ENCODE assay signal across 20 cellular contexts in the genomic region with DNA sequence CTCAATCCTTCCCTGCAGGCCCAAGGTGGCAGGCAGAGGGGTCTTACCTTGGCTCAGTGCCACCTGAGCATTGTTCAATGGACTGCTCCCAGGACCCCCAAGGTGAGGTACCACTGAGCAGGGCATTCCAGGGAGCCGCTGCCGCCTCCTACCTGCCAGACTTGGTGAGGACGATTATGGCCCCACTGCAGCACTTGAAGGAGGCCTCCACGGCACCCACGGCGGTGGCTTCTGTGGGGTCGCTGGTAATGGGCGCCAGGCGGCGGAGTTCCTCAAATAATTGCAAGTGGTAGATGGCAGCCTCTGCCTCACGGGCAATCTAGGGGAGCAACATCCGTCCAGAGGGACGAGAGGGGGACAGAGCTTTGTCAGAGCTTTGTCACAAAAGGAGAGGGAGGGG. TPM values are rescaled to one million over a fixed set of nuclear protein-coding genes. Genes with fewer than 3 reads are reported as not detected.
DNase-seq lines count a peak whose midpoint lies in the region; ATAC-seq and TF ChIP-seq lines count a peak whose summit lies in the region.
"Had no signal": no experiment of that assay in that cellular context is flagged by ENCODE, and none has a peak within 500 bp of the region (broad histone marks: within the 10 kb centered on the region; RNA-seq: fewer than 3 reads in every experiment).

No MANE protein-coding gene starts in this region.

- H3K4me3 Mint-ChIP-seq in activated naive CD8-positive, alpha-beta T cell treated with anti-CD3 and anti-CD28 coated beads for 36 hours: no peak overlapping the region
- H3K4me3 Mint-ChIP-seq in activated naive CD8-positive, alpha-beta T cell treated with anti-CD3 and anti-CD28 coated beads, Interleukin-2, amount 50 U/mL, for 24 hours: no peak overlapping the region
- H3K4me3 Mint-ChIP-seq: CD4-positive, alpha-beta memory T cell; stimulated activated naive CD8-positive, alpha-beta T cell treated with anti-CD3 and anti-CD28 coated beads, Interleukin-15, amount 100 ng/mL, for 72 hours; T-cell; WTC11 had no signal

- no peaks in the 10 kb centered on the region for H3K9me3 ChIP-seq in stomach
- no peaks in the 10 kb centered on the region for H3K9me3 ChIP-seq in Peyer's patch
- H3K9me3 ChIP-seq: ascending aorta had no signal

- peaks cover 6% of the 10 kb centered on the region for H3K27me3 Mint-ChIP-seq in activated naive CD8-positive, alpha-beta T cell treated with anti-CD3 and anti-CD28 coated beads for 36 hours
- peaks cover 4% of the 10 kb centered on the region for H3K27me3 Mint-ChIP-seq in activated naive CD8-positive, alpha-beta T cell treated with anti-CD3 and anti-CD28 coated beads, Interleukin-2, amount 50 U/mL, for 24 hours
- H3K27me3 Mint-ChIP-seq: CD4-positive, alpha-beta memory T cell had no signal

- 89 to 95% (median 92%) methylated on average over 6 to 13 of the region's 13 CpGs for WGBS in stomach, 5 donors

- ATAC-seq in activated naive CD8-positive, alpha-beta T cell treated with anti-CD3 and anti-CD28 coated beads, Interleukin-2, amount 50 U/mL, for 24 hours: no peak
- ATAC-seq: stimulated activated naive CD8-positive, alpha-beta T cell treated with anti-CD3 and anti-CD28 coated beads, Interleukin-15, amount 100 ng/mL, for 72 hours; T-cell; WTC11 had no signal

- TF ChIP-seq EP300 in stomach (IDR thresholded peaks at IDR 0.05): no peak

- H3K4me1 ChIP-seq in stomach (peaks cover 8 to 45% (median 18%) of the 10 kb centered on the region in 4 donors), Peyer's patch (peaks cover 0 to 35% (median 0%) of the 10 kb centered on the region in 4 donors)

- TF ChIP-seq CTCF in stomach (IDR thresholded peaks at IDR 0.05) (no peak), Peyer's patch (IDR thresholded peaks at IDR 0.05) (no peak)

- H3K27me3 ChIP-seq in layer of hippocampus (ENCODE audit: control insufficient read depth, insufficient read depth, low read length) (no peaks in the 10 kb centered on the region), stomach (peaks cover 0 to 3% (median 2%) of the 10 kb centered on the region in 3 donors), Peyer's patch (no peaks in the 10 kb centered on the region)
- H3K27me3 ChIP-seq: ascending aorta had no signal

- H3K4me3 ChIP-seq in stomach (no peak overlapping the region), Peyer's patch (no peak overlapping the region)
- H3K4me3 ChIP-seq: ascending aorta had no signal

- H3K36me3 ChIP-seq in stomach (peaks cover 73 to 91% (median 89%) of the 10 kb centered on the region in 4 donors), Peyer's patch (peaks cover 0 to 84% (median 5%) of the 10 kb centered on the region in 3 donors)

- peaks cover 26% of the 10 kb centered on the region for H3K4me1 Mint-ChIP-seq in activated naive CD8-positive, alpha-beta T cell treated with anti-CD3 and anti-CD28 coated beads for 36 hours
- H3K4me1 Mint-ChIP-seq in activated naive CD8-positive, alpha-beta T cell treated with anti-CD3 and anti-CD28 coated beads, Interleukin-2, amount 50 U/mL, for 24 hours: peaks cover 29% of the 10 kb centered on the region

- H3K27ac ChIP-seq in angular gyrus (ENCODE audit: low read depth, low read length): peak overlapping the region; percentile 83
- peak overlapping the region; percentile 60 for H3K27ac ChIP-seq in layer of hippocampus (ENCODE audit: low read depth, low read length)
- H3K27ac ChIP-seq in stomach: peak overlapping the region in 3 of 5 donors; percentile 4 to 69 (median 68)
- peak overlapping the region in 2 of 4 donors; percentile 31 to 48 for H3K27ac ChIP-seq in Peyer's patch

- intact Hi-C loops in stomach (cut with DNase I; ENCODE audit: low total_unique reads): loop anchor here (5.0 kb wide), 1 partner anchor 80 kb away; no protein-coding TSS in a partner anchor

- no peak for TF ChIP-seq POLR2A in stomach (IDR thresholded peaks at IDR 0.05)
- no peak for TF ChIP-seq POLR2A in Peyer's patch (IDR thresholded peaks at IDR 0.05)

- peak overlapping the region; percentile 50 for H3K27ac Mint-ChIP-seq in activated naive CD8-positive, alpha-beta T cell treated with anti-CD3 and anti-CD28 coated beads for 36 hours
- H3K27ac Mint-ChIP-seq in activated naive CD8-positive, alpha-beta T cell treated with anti-CD3 and anti-CD28 coated beads, Interleukin-2, amount 50 U/mL, for 24 hours: no peak overlapping the region

- peaks cover 77% of the 10 kb centered on the region for H3K36me3 Mint-ChIP-seq in activated naive CD8-positive, alpha-beta T cell treated with anti-CD3 and anti-CD28 coated beads for 36 hours
- H3K36me3 Mint-ChIP-seq in activated naive CD8-positive, alpha-beta T cell treated with anti-CD3 and anti-CD28 coated beads, Interleukin-2, amount 50 U/mL, for 24 hours (ENCODE audit: low read depth): peaks cover 91% of the 10 kb centered on the region

- DNase-seq in activated naive CD8-positive, alpha-beta T cell treated with anti-CD3 and anti-CD28 coated beads for 36 hours: no peak
- DNase-seq in activated naive CD8-positive, alpha-beta T cell treated with anti-CD3 and anti-CD28 coated beads, Interleukin-2, amount 50 U/mL, for 24 hours: no peak
- DNase-seq in stomach (no peak), iPS-NIHi11 (ENCODE audit: low spot score) (no peak), Peyer's patch (no peak)
- DNase-seq in central memory CD4-positive, alpha-beta T cell: no peak
- DNase-seq: activated effector memory CD4-positive, alpha-beta T cell treated with Interleukin-2 at 50 U/mL for 16 hours; CD4-positive, alpha-beta memory T cell; KBM-7; naive B cell; NCI-H1092 treated with DMSO at 0.1 percent for 48 hours; NCI-H82; stimulated activated naive CD8-positive, alpha-beta T cell treated with anti-CD3 and anti-CD28 coated beads, Interleukin-15, amount 100 ng/mL, for 72 hours; T-cell had no signal

- H3K9me3 Mint-ChIP-seq in activated naive CD8-positive, alpha-beta T cell treated with anti-CD3 and anti-CD28 coated beads for 36 hours: no peaks in the 10 kb centered on the region
- no peaks in the 10 kb centered on the region for H3K9me3 Mint-ChIP-seq in activated naive CD8-positive, alpha-beta T cell treated with anti-CD3 and anti-CD28 coated beads, Interleukin-2, amount 50 U/mL, for 24 hours
- H3K9me3 Mint-ChIP-seq: naive B cell; stimulated activated naive CD8-positive, alpha-beta T cell treated with anti-CD3 and anti-CD28 coated beads, Interleukin-15, amount 100 ng/mL, for 72 hours; T-cell; WTC11 had no signal

RNA-seq across cellular contexts. Expression of gene GRAMD2A, which starts 4.7 kb away (rescaled TPM):
- not detected for total RNA-seq in activated naive CD8-positive, alpha-beta T cell treated with anti-CD3 and anti-CD28 coated beads for 36 hours
- total RNA-seq in stomach (under 1 TPM in 2 of 5 donors, not detected in 3; 0.29 to 0.92 TPM), Peyer's patch (10 to 100 TPM in 3 of 4 donors, 1 to 10 TPM in 1; 3.3 to 27.8 (median 20.4) TPM)
- under 1 TPM in 2 of 3 donors, not detected in 1; 0.37 to 0.80 TPM for polyA plus RNA-seq in stomach
- total RNA-seq: activated CD8-positive, alpha-beta memory T cell treated with anti-CD3 and anti-CD28 coated beads for 36 hours; ascending aorta; CD4-positive, alpha-beta memory T cell; Daoy; T-cell had no signal
- polyA plus RNA-seq: CD4-positive, alpha-beta memory T cell had no signal

RNA-seq across cellular contexts. Expression of gene PKM, which starts 28.7 kb away (rescaled TPM):
- 1,000 to 10,000 TPM; 2,301 to 2,323 TPM for total RNA-seq in activated naive CD8-positive, alpha-beta T cell treated with anti-CD3 and anti-CD28 coated beads for 36 hours
- total RNA-seq in stomach (100 to 1,000 TPM in 4 of 5 donors, 10 to 100 TPM in 1; 79.9 to 452 (median 274) TPM), Peyer's patch (100 to 1,000 TPM; 307 to 392 (median 318) TPM)
- 100 to 1,000 TPM; 150 to 332 (median 271) TPM for polyA plus RNA-seq in stomach

Comparison
In these comparisons a context has a peak if more than half of its experiments do, and no peak if none do; other contexts are left out.
1. RNA of gene PKM, which starts 28.7 kb away (total RNA-seq): 2,301 to 2,323 TPM in activated naive CD8-positive, alpha-beta T cell treated with anti-CD3 and anti-CD28 coated beads for 36 hours; 307 to 392 TPM in Peyer's patch and 79.9 to 452 TPM in stomach; every median in the first group is over 4 times any median in the second.